1 cellular context compared by ENCODE assay signal in the genomic region with DNA sequence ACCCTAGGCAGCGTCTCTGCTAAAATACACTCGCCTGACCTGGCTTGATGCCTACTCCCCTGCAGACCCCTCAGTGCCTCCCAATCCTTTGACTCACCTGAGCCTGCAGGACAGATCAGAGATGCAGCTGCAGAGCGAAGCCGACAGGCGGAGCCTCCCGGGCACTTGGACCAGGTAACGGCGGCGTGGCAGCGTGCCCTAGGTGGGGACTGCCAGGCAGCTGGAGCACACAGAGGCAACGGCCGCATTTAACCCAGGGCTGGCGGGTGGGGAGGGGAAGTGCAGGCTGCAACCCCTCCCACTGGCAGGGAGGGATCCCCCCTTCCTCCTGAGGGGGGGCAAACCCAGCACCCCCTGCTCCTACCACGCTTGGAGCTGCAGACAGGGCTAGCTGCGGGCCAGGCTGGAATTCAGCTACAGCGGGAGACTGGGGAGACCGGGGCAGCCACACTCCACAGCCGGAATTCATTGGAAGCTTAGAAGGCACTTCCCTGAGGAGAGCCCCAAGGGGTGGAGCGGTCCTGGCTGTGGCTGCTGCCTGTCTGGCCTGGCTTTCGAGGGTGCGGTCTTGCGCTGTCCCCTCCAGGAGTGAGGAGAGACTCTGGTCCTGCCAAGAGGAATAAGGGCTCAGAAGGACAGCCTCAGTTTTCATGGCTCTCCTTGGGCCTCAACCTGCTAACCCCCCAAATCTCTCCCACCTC.
TF ChIP-seq lines count a peak whose summit lies in the region.

A gene with protein sequence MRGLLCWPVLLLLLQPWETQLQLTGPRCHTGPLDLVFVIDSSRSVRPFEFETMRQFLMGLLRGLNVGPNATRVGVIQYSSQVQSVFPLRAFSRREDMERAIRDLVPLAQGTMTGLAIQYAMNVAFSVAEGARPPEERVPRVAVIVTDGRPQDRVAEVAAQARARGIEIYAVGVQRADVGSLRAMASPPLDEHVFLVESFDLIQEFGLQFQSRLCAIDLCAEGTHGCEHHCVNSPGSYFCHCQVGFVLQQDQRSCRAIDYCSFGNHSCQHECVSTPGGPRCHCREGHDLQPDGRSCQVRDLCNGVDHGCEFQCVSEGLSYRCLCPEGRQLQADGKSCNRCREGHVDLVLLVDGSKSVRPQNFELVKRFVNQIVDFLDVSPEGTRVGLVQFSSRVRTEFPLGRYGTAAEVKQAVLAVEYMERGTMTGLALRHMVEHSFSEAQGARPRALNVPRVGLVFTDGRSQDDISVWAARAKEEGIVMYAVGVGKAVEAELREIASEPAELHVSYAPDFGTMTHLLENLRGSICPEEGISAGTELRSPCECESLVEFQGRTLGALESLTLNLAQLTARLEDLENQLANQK (minus strand): TSS at position 222 of the 701 bp plus-strand sequence. CDS start 2,717 bp downstream, outside the sequence.

TF ChIP-seq in GM23338, 12 proteins besides CTCF, POLR2A, EP300 and RAD21 (continued from another document):
- TF ChIP-seq, protein P1, sequence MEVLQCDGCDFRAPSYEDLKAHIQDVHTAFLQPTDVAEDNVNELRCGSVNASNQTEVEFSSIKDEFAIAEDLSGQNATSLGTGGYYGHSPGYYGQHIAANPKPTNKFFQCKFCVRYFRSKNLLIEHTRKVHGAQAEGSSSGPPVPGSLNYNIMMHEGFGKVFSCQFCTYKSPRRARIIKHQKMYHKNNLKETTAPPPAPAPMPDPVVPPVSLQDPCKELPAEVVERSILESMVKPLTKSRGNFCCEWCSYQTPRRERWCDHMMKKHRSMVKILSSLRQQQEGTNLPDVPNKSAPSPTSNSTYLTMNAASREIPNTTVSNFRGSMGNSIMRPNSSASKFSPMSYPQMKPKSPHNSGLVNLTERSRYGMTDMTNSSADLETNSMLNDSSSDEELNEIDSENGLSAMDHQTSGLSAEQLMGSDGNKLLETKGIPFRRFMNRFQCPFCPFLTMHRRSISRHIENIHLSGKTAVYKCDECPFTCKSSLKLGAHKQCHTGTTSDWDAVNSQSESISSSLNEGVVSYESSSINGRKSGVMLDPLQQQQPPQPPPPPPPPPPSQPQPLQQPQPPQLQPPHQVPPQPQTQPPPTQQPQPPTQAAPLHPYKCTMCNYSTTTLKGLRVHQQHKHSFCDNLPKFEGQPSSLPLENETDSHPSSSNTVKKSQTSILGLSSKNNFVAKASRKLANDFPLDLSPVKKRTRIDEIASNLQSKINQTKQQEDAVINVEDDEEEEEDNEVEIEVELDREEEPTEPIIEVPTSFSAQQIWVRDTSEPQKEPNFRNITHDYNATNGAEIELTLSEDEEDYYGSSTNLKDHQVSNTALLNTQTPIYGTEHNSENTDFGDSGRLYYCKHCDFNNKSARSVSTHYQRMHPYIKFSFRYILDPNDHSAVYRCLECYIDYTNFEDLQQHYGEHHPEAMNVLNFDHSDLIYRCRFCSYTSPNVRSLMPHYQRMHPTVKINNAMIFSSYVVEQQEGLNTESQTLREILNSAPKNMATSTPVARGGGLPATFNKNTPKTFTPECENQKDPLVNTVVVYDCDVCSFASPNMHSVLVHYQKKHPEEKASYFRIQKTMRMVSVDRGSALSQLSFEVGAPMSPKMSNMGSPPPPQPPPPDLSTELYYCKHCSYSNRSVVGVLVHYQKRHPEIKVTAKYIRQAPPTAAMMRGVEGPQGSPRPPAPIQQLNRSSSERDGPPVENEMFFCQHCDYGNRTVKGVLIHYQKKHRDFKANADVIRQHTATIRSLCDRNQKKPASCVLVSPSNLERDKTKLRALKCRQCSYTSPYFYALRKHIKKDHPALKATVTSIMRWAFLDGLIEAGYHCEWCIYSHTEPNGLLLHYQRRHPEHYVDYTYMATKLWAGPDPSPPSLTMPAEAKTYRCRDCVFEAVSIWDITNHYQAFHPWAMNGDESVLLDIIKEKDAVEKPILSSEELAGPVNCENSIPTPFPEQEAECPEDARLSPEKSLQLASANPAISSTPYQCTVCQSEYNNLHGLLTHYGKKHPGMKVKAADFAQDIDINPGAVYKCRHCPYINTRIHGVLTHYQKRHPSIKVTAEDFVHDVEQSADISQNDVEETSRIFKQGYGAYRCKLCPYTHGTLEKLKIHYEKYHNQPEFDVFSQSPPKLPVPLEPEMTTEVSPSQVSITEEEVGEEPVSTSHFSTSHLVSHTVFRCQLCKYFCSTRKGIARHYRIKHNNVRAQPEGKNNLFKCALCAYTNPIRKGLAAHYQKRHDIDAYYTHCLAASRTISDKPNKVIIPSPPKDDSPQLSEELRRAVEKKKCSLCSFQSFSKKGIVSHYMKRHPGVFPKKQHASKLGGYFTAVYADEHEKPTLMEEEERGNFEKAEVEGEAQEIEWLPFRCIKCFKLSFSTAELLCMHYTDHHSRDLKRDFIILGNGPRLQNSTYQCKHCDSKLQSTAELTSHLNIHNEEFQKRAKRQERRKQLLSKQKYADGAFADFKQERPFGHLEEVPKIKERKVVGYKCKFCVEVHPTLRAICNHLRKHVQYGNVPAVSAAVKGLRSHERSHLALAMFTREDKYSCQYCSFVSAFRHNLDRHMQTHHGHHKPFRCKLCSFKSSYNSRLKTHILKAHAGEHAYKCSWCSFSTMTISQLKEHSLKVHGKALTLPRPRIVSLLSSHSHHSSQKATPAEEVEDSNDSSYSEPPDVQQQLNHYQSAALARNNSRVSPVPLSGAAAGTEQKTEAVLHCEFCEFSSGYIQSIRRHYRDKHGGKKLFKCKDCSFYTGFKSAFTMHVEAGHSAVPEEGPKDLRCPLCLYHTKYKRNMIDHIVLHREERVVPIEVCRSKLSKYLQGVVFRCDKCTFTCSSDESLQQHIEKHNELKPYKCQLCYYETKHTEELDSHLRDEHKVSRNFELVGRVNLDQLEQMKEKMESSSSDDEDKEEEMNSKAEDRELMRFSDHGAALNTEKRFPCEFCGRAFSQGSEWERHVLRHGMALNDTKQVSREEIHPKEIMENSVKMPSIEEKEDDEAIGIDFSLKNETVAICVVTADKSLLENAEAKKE (CRISPR knock-in tag; IDR thresholded peaks at IDR 0.05): no peak
- TF ChIP-seq POLR2AphosphoS5 (IDR thresholded peaks at IDR 0.05; ENCODE audit: low read depth): no peak
- TF ChIP-seq, protein P2, sequence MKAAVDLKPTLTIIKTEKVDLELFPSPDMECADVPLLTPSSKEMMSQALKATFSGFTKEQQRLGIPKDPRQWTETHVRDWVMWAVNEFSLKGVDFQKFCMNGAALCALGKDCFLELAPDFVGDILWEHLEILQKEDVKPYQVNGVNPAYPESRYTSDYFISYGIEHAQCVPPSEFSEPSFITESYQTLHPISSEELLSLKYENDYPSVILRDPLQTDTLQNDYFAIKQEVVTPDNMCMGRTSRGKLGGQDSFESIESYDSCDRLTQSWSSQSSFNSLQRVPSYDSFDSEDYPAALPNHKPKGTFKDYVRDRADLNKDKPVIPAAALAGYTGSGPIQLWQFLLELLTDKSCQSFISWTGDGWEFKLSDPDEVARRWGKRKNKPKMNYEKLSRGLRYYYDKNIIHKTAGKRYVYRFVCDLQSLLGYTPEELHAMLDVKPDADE (IDR thresholded peaks at IDR 0.05): no peak
- no peak for TF ChIP-seq ZNF114 (CRISPR knock-in tag; IDR thresholded peaks at IDR 0.05)
TF ChIP-seq in GM23338: peak in this region for 0.
